ENCODE assay signal across 7 cellular contexts in the genomic region with DNA sequence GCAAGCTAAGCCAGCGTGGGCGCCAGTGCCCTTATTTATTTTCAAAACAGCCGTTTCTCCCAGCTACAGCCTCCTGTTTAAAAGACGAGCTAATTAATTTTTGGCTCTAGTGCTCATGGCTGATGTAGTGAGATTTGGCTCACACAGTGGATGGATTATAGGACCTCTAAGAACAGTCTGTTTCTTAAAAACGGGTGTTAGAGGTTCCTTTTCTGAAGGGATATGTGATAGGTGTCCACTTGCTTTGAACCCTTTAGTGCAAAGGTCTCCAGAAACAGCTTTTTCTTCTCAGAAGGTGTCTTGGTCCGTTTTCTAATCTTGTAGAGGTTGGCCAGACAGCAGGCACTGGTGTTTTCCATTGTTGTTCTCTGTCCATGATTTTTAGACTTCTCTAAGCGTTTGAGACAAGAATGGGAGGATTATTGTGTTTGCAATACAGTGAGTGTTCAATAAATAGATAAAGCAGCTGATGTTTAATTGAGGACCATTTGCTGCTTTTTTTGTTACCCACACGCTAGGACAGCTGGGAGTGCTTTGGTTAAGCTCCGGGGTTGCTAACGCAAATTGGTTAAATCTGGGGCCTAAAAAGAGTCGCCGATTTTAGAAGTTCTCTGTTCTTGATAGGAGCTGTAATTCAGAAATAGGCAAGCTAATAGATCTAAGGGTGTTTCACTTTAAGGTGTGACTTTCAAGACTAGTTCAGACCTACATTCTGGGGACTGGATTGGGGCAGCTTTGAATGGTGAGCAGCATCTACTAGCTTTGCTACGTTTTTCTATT. TPM values are rescaled to one million over a fixed set of nuclear protein-coding genes. Genes with fewer than 3 reads are reported as not detected.
DNase-seq lines count a peak whose midpoint lies in the region; ATAC-seq and TF ChIP-seq lines count a peak whose summit lies in the region.

No MANE protein-coding gene starts in this region.

- H3K4me1 ChIP-seq in effector memory CD4-positive, alpha-beta T cell (ENCODE audit: control insufficient read depth, insufficient read depth, low read length, poor library complexity, severe bottlenecking): no peaks in the 10 kb centered on the region

- peaks cover 0 to 12% (median 0%) of the 10 kb centered on the region in 3 donors for H3K36me3 Mint-ChIP-seq in naive thymus-derived CD8-positive, alpha-beta T cell

- peak overlapping the region; percentile 90 to 98 (median 96) for H3K4me3 Mint-ChIP-seq in naive thymus-derived CD8-positive, alpha-beta T cell

- H3K27me3 Mint-ChIP-seq in naive thymus-derived CD8-positive, alpha-beta T cell: no peaks in the 10 kb centered on the region

- H3K27ac Mint-ChIP-seq in naive thymus-derived CD8-positive, alpha-beta T cell: peak overlapping the region; percentile 95 to 100 (median 99)

- peak; percentile 44 for DNase-seq in GM10248 (ENCODE audit: extremely low spot score)
- peak; percentile 29 for DNase-seq in RPMI8226
- no peak for DNase-seq in effector memory CD4-positive, alpha-beta T cell
- DNase-seq in naive thymus-derived CD8-positive, alpha-beta T cell: peak in 1 of 10 donors; percentile 15
- no peak for DNase-seq in DMS114 treated with DMSO at 0.1 percent for 48 hours (lab: John Stamatoyannopoulos, UW; ENCODE audit: unreplicated experiment)

- no peaks in the 10 kb centered on the region for H3K9me3 Mint-ChIP-seq in naive thymus-derived CD8-positive, alpha-beta T cell

- H3K4me1 Mint-ChIP-seq in naive thymus-derived CD8-positive, alpha-beta T cell: peaks cover 24 to 53% (median 46%) of the 10 kb centered on the region in 4 donors

- peak overlapping the region; percentile 83 for H3K4me3 ChIP-seq in effector memory CD4-positive, alpha-beta T cell (ENCODE audit: insufficient read depth, low read depth, low read length, poor library complexity, severe bottlenecking)

- no peak for TF ChIP-seq CTCF in GM10248 (IDR thresholded peaks at IDR 0.05; ENCODE audit: control extremely low read depth, extremely low read depth, low read depth, missing control alignments)

- CTCF ChIA-PET in GM10248 (lab: Yijun Ruan, JAX): interaction anchor here (0.7 to 4.7 kb wide), 14 partner anchors 8 to 775 kb away, joined by 3 to 27 read pairs (median 6); no protein-coding TSS in a partner anchor

- no peaks in the 10 kb centered on the region for H3K9me3 ChIP-seq in effector memory CD4-positive, alpha-beta T cell (ENCODE audit: control insufficient read depth, low read length)

- no peaks in the 10 kb centered on the region for H3K27me3 ChIP-seq in effector memory CD4-positive, alpha-beta T cell (replicated peaks; ENCODE audit: control insufficient read depth, insufficient read depth, low read length, poor library complexity, severe bottlenecking)

- ATAC-seq in HG02943 (IDR thresholded peaks at IDR 0.05; ENCODE audit: low read depth, unreplicated experiment) (peak; percentile 3), HG02981 (IDR thresholded peaks at IDR 0.05; ENCODE audit: unreplicated experiment) (no peak)
- no peak for ATAC-seq in naive thymus-derived CD8-positive, alpha-beta T cell

- peaks cover 12% of the 10 kb centered on the region for H3K36me3 ChIP-seq in effector memory CD4-positive, alpha-beta T cell (ENCODE audit: control insufficient read depth, insufficient read depth, low read length)

- POLR2A ChIA-PET in GM10248 (lab: Yijun Ruan, JAX): interaction anchor here (0.6 kb wide), 1 partner anchor 470 kb away, joined by 4 read pairs; no protein-coding TSS in a partner anchor
- POLR2A ChIA-PET in naive thymus-derived CD8-positive, alpha-beta T cell (lab: Charles Lee): interaction anchor here (0.6 to 3.3 kb wide), 24 partner anchors 8 to 1587 kb away, joined by 3 to 78 read pairs (median 4); partner anchors contain the start of genes CDKN1B, CREBL2, DUSP16 and GPR19

- H3K27ac ChIP-seq in effector memory CD4-positive, alpha-beta T cell (ENCODE audit: insufficient read depth, low read length, poor library complexity, severe bottlenecking): peak overlapping the region; percentile 96

RNA-seq across cellular contexts. Expression of gene BORCS5, which starts 1.0 kb away (rescaled TPM):
- 10 to 100 TPM; 12.4 to 16.6 TPM for total RNA-seq in naive thymus-derived CD8-positive, alpha-beta T cell
- polyA plus RNA-seq in naive thymus-derived CD8-positive, alpha-beta T cell: 10 to 100 TPM; 14.2 to 18.4 (median 15.7) TPM

RNA-seq across cellular contexts. Expression of gene MANSC1, which starts 7.8 kb away (rescaled TPM):
- under 1 TPM; 0.34 to 0.36 TPM for total RNA-seq in naive thymus-derived CD8-positive, alpha-beta T cell
- polyA plus RNA-seq in naive thymus-derived CD8-positive, alpha-beta T cell: under 1 TPM; 0.39 to 0.89 (median 0.84) TPM

Comparison
In these comparisons a context has a peak if more than half of its experiments do, and no peak if none do; other contexts are left out.
1. DNase-seq: peak in GM10248 (single experiment) and RPMI8226 (single experiment); none in effector memory CD4-positive, alpha-beta T cell (0 of 3) and DMS114 treated with DMSO at 0.1 percent for 48 hours (single experiment).